ENCODE assay signal across 8 cellular contexts in genomic region chr16:31213877-31214704, GRCh38. TPM values are rescaled to one million over a fixed set of nuclear protein-coding genes. Genes with fewer than 3 reads are reported as not detected.
DNase-seq lines count a peak whose midpoint lies in the region; ATAC-seq and TF ChIP-seq lines count a peak whose summit lies in the region.

Gene TRIM72 (plus strand): TSS chr16:31214119. CDS start chr16:31214739, 620 bp downstream.

- H3K4me1 Mint-ChIP-seq in activated CD4-positive, alpha-beta T cell treated with anti-CD3 and anti-CD28 coated beads for 36 hours: peaks cover 23% of the 10 kb centered on the region

- POLR2A ChIA-PET in activated CD4-positive, alpha-beta T cell treated with anti-CD3 and anti-CD28 coated beads for 36 hours (lab: Charles Lee): interaction anchor here (0.6 kb wide), 1 partner anchor 14 kb away, joined by 3 read pairs; no protein-coding TSS in a partner anchor

- in situ Hi-C loops in brain microvascular endothelial cell (cut with HindIII; ENCODE audit: low pct_ligation_motif_present, low sequenced_read_pairs): no loop called here

- TF ChIP-seq POLR2A in right lobe of liver (IDR thresholded peaks at IDR 0.05): no peak

- peak within 1 kb of the TSS; percentile 48 for H3K4me3 ChIP-seq in brain microvascular endothelial cell (ENCODE audit: low read depth, low read length)
- H3K4me3 ChIP-seq in right lobe of liver: peak within 1 kb of the TSS in 2 of 3 donors; percentile 28 to 36
- H3K4me3 ChIP-seq in thoracic aorta: peak within 1 kb of the TSS; percentile 73

- H3K27ac ChIP-seq in brain microvascular endothelial cell (no peak within 1 kb of the TSS), right lobe of liver (no peak within 1 kb of the TSS), thoracic aorta (no peak within 1 kb of the TSS)

- TF ChIP-seq CTCF in brain microvascular endothelial cell (IDR thresholded peaks at IDR 0.05; ENCODE audit: low read depth, low read length, missing control alignments): no peak
- no peak for TF ChIP-seq CTCF in right lobe of liver (IDR thresholded peaks at IDR 0.05)
- TF ChIP-seq CTCF in thoracic aorta (IDR thresholded peaks at IDR 0.05): no peak
- no peak for TF ChIP-seq CTCF in GM20000 (IDR thresholded peaks at IDR 0.05; ENCODE audit: extremely low read depth, missing control alignments)

- no peak for DNase-seq in activated CD4-positive, alpha-beta T cell treated with anti-CD3 and anti-CD28 coated beads for 36 hours
- DNase-seq in activated CD4-positive, alpha-beta T cell treated with anti-CD3 and anti-CD28 coated beads, Interleukin-2, amount 50 U/mL, for 4 hours: no peak
- DNase-seq in brain microvascular endothelial cell (no peak), right lobe of liver (no peak), thoracic aorta (ENCODE audit: low spot score) (no peak), DMS 273 treated with DMSO at 0.1 percent for 48 hours (lab: John Stamatoyannopoulos, UW) (no peak), GM20000 (ENCODE audit: low spot score) (no peak), NCI-H69 (lab: John Stamatoyannopoulos, UW) (no peak)

- peaks cover 43% of the 10 kb centered on the region for H3K27me3 ChIP-seq in brain microvascular endothelial cell (replicated peaks)
- H3K27me3 ChIP-seq in right lobe of liver: no peaks in the 10 kb centered on the region
- H3K27me3 ChIP-seq in thoracic aorta (replicated peaks; ENCODE audit: insufficient read depth): no peaks in the 10 kb centered on the region

- CTCF ChIA-PET in activated CD4-positive, alpha-beta T cell treated with anti-CD3 and anti-CD28 coated beads for 36 hours (lab: Charles Lee): interaction anchor here (1.0 kb wide), 1 partner anchor 71 kb away, joined by 3 read pairs; no protein-coding TSS in a partner anchor

- H3K4me1 ChIP-seq in right lobe of liver (peaks cover 0 to 20% (median 0%) of the 10 kb centered on the region in 4 donors), thoracic aorta (ENCODE audit: control insufficient read depth in 1 of 2, low read depth in 2 of 2) (peaks cover 16 to 27% of the 10 kb centered on the region in 2 donors)

- H3K36me3 ChIP-seq in brain microvascular endothelial cell (replicated peaks) (no peaks in the 10 kb centered on the region), right lobe of liver (no peaks in the 10 kb centered on the region), thoracic aorta (no peaks in the 10 kb centered on the region)

- H3K9me3 ChIP-seq in right lobe of liver (no peaks in the 10 kb centered on the region), thoracic aorta (no peaks in the 10 kb centered on the region)

- no peaks in the 10 kb centered on the region for H3K36me3 Mint-ChIP-seq in activated CD4-positive, alpha-beta T cell treated with anti-CD3 and anti-CD28 coated beads for 36 hours (ENCODE audit: low read depth)

- H3K27ac Mint-ChIP-seq in activated CD4-positive, alpha-beta T cell treated with anti-CD3 and anti-CD28 coated beads for 36 hours: no peak within 1 kb of the TSS

- WGBS in right lobe of liver (ENCODE audit: insufficient coverage, low coverage, low lambda C conversion rate, missing lambda C conversion rate): 54% methylated on average over 8 of the region's 25 CpGs

- peak within 1 kb of the TSS; percentile 52 for H3K4me3 Mint-ChIP-seq in activated CD4-positive, alpha-beta T cell treated with anti-CD3 and anti-CD28 coated beads for 36 hours

- intact Hi-C loops in activated CD4-positive, alpha-beta T cell treated with anti-CD3 and anti-CD28 coated beads for 36 hours (cut with DNase I, micrococcal nuclease): loop anchor here in 1 of 2 experiments (10.0 kb wide), 4 partner anchors 51 to 651 kb away; partner anchors contain the start of gene ITGAX
- intact Hi-C loops in right lobe of liver (cut with DNase I): no loop called here

- H3K9me3 Mint-ChIP-seq in activated CD4-positive, alpha-beta T cell treated with anti-CD3 and anti-CD28 coated beads for 36 hours (ENCODE audit: low read depth): no peaks in the 10 kb centered on the region

- peaks cover 44% of the 10 kb centered on the region for H3K27me3 Mint-ChIP-seq in activated CD4-positive, alpha-beta T cell treated with anti-CD3 and anti-CD28 coated beads for 36 hours

- no peak for ATAC-seq in activated CD4-positive, alpha-beta T cell treated with anti-CD3 and anti-CD28 coated beads for 36 hours
- ATAC-seq in right lobe of liver (peak in 3 of 4 donors; percentile 4 to 22 (median 15)), thoracic aorta (ENCODE audit: insufficient number of reproducible peaks, low FRiP score, low read depth) (no peak)

RNA-seq across cellular contexts. Expression of gene TRIM72, which starts in this region (rescaled TPM):
- total RNA-seq in activated CD4-positive, alpha-beta T cell treated with anti-CD3 and anti-CD28 coated beads for 36 hours: under 1 TPM in 1 of 2 experiments, not detected in 1; 0.04 TPM
- total RNA-seq in right lobe of liver (under 1 TPM in 1 of 6 experiments, not detected in 5; 0.06 TPM), thoracic aorta (under 1 TPM in 1 of 2 donors, not detected in 1; 0.07 TPM)

Comparison
In these comparisons a context has a peak if more than half of its experiments do, and no peak if none do; other contexts are left out.
1. Peak in ATAC-seq and H3K4me3 ChIP-seq in right lobe of liver; RNA of the gene not detected or under 1 TPM.